Comparison of ENCODE assay signal across 14 cellular contexts in genomic region chr6:331622-332521, GRCh38. TPM values are rescaled to one million over a fixed set of nuclear protein-coding genes. Genes with fewer than 3 reads are reported as not detected.
DNase-seq lines count a peak whose midpoint lies in the region; ATAC-seq and TF ChIP-seq lines count a peak whose summit lies in the region.
"Had no signal": no experiment of that assay in that cellular context is flagged by ENCODE, and none has a peak within 500 bp of the region (broad histone marks: within the 10 kb centered on the region; RNA-seq: fewer than 3 reads in every experiment).

No MANE protein-coding gene starts in this region.

- H3K27me3 Mint-ChIP-seq in type B pancreatic cell, result no peaks in the 10 kb centered on the region
- H3K27me3 Mint-ChIP-seq: memory B cell had no signal

- DNase-seq in sciatic nerve (ENCODE audit: low spot score), result peak; percentile 60
- DNase-seq in stimulated activated CD4-positive, alpha-beta T cell treated with anti-CD3 and anti-CD28 coated beads, Interleukin-15, amount 100 ng/mL, for 24 hours, result no peak
- no peak for DNase-seq in T-helper 9 cell
- no peak for DNase-seq in type B pancreatic cell (ENCODE audit: extremely low spot score, unreplicated experiment)
- DNase-seq in activated CD4-positive, alpha-beta T cell treated with anti-CD3 and anti-CD28 coated beads, Interleukin-2, amount 50 U/mL, for 4 hours, result no peak
- DNase-seq: activated gamma-delta T cell; NCI-H2029 treated with DMSO at 0.1 percent for 48 hours; stimulated activated CD4-positive, alpha-beta T cell treated with anti-CD3 and anti-CD28 coated beads, Interleukin-4, amount 100 ng/mL, for 24 hours had no signal

- no peaks in the 10 kb centered on the region for H3K4me1 Mint-ChIP-seq in type B pancreatic cell (ENCODE audit: unreplicated experiment)

- intact Hi-C loops in sciatic nerve (cut with DNase I), result no loop called here

- H3K36me3 Mint-ChIP-seq in type B pancreatic cell, result peaks cover 6% of the 10 kb centered on the region
- H3K36me3 Mint-ChIP-seq: memory B cell had no signal

- H3K9me3 Mint-ChIP-seq in type B pancreatic cell, result no peaks in the 10 kb centered on the region
- H3K9me3 Mint-ChIP-seq: memory B cell had no signal

- no peak overlapping the region for H3K4me3 Mint-ChIP-seq in type B pancreatic cell
- H3K4me3 Mint-ChIP-seq: memory B cell had no signal

- no peak overlapping the region for H3K27ac Mint-ChIP-seq in type B pancreatic cell
- H3K27ac Mint-ChIP-seq: memory B cell had no signal

- ATAC-seq in GM18867 (IDR thresholded peaks at IDR 0.05; ENCODE audit: unreplicated experiment) (peak; percentile 36), GM21619 (IDR thresholded peaks at IDR 0.05; ENCODE audit: unreplicated experiment) (peak; percentile 49), HG03432 (IDR thresholded peaks at IDR 0.05; ENCODE audit: unreplicated experiment) (peak; percentile 48), sciatic nerve (no peak)

- no peak for TF ChIP-seq CTCF in type B pancreatic cell (conservative IDR thresholded peaks at IDR 0.05)

RNA-seq across cellular contexts. Expression of gene DUSP22, which starts 39.6 kb away (rescaled TPM):
- 62.2 TPM for total RNA-seq in sciatic nerve
- 20.2 and 25.0 TPM in 2 replicates for total RNA-seq in type B pancreatic cell (ENCODE audit: low replicate concordance)

RNA-seq across cellular contexts. Expression of gene IRF4, which starts 59.7 kb away (rescaled TPM):
- total RNA-seq in sciatic nerve, result 4.7 TPM
- total RNA-seq in type B pancreatic cell (ENCODE audit: low replicate concordance), result 1.7 TPM in 1 of 2 replicates, not detected in the other
- total RNA-seq: endothelial cell of umbilical vein, GM23248 had no signal
